ENCODE assay signal across 26 cellular contexts in the genomic region with DNA sequence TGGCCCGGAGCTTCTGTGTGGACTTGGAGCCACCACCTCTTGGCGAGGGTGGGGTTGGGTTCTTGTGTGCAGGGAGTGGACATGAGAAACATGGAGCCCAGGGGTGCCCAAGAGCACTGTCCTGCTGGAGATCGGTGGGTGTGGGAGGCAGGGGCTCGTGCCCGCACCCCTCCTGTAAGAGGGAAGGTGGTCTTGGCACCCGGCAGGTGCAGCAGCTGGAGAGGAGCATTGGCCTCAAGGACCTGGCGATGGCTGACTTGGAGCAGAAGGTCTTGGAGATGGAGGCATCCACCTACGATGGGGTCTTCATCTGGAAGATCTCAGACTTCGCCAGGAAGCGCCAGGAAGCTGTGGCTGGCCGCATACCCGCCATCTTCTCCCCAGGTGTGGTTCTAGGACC. TPM values are rescaled to one million over a fixed set of nuclear protein-coding genes. Genes with fewer than 3 reads are reported as not detected.
"Had no signal": no experiment of that assay in that cellular context is flagged by ENCODE, and none has a peak within 500 bp of the region (broad histone marks: within the 10 kb centered on the region; RNA-seq: fewer than 3 reads in every experiment).

No MANE protein-coding gene starts in this region.

- H3K27me3 ChIP-seq: breast epithelium, SJCRH30 had no signal

- H3K4me1 ChIP-seq: breast epithelium, SJCRH30 had no signal

- H3K4me3 ChIP-seq: breast epithelium, SJCRH30 had no signal

- H3K27ac Mint-ChIP-seq: activated CD4-positive, alpha-beta T cell treated with anti-CD3 and anti-CD28 coated beads for 36 hours; activated CD8-positive, alpha-beta T cell treated with anti-CD3 and anti-CD28 coated beads, Interleukin-2, amount 10 ng/mL, durations not matched to agents 7 days and 5 days; activated naive CD4-positive, alpha-beta T cell treated with anti-CD3 and anti-CD28 coated beads for 36 hours had no signal

- H3K27ac ChIP-seq: breast epithelium, SJCRH30, WERI-Rb-1 had no signal

- H3K4me3 Mint-ChIP-seq: activated CD4-positive, alpha-beta T cell treated with anti-CD3 and anti-CD28 coated beads for 36 hours; activated CD8-positive, alpha-beta T cell treated with anti-CD3 and anti-CD28 coated beads, Interleukin-2, amount 10 ng/mL, durations not matched to agents 7 days and 5 days; activated naive CD4-positive, alpha-beta T cell treated with anti-CD3 and anti-CD28 coated beads for 36 hours; central memory CD8-positive, alpha-beta T cell had no signal

- H3K27me3 Mint-ChIP-seq: activated CD4-positive, alpha-beta T cell treated with anti-CD3 and anti-CD28 coated beads for 36 hours; central memory CD8-positive, alpha-beta T cell had no signal

- H3K9me3 ChIP-seq: breast epithelium, SJCRH30, SK-N-SH had no signal

- H3K9me3 Mint-ChIP-seq: activated naive CD4-positive, alpha-beta T cell treated with anti-CD3 and anti-CD28 coated beads for 36 hours; central memory CD8-positive, alpha-beta T cell had no signal

- H3K36me3 ChIP-seq: breast epithelium had no signal

- ATAC-seq: activated CD4-positive, alpha-beta T cell treated with anti-CD3 and anti-CD28 coated beads for 36 hours; activated CD8-positive, alpha-beta T cell treated with anti-CD3 and anti-CD28 coated beads, Interleukin-2, amount 10 ng/mL, durations not matched to agents 7 days and 5 days; Panc1 had no signal

- DNase-seq: activated CD4-positive, alpha-beta T cell treated with anti-CD3 and anti-CD28 coated beads for 36 hours; activated CD4-positive, alpha-beta T cell treated with anti-CD3 and anti-CD28 coated beads, Interleukin-2, amount 50 U/mL, for 1 hour; activated CD8-positive, alpha-beta memory T cell treated with anti-CD3 and anti-CD28 coated beads, Interleukin-2, amount 50 U/mL, for 48 hours; activated CD8-positive, alpha-beta T cell treated with anti-CD3 and anti-CD28 coated beads, Interleukin-2, amount 10 ng/mL, durations not matched to agents 7 days and 5 days; activated effector memory CD4-positive, alpha-beta T cell treated with anti-CD3 and anti-CD28 coated beads, Interleukin-2, amount 50 U/mL, for 16 hours; activated naive CD4-positive, alpha-beta T cell treated with anti-CD3 and anti-CD28 coated beads for 36 hours; activated T-cell treated with anti-CD3 and anti-CD28 coated beads, Interleukin-2, amount 50 U/mL, for 1 hour; aorta; Karpas-422; MM.1S; NCI-H1105; NCI-H1436; NCI-H187; NCI-H2081; NCI-H510A treated with DMSO at 0.1 percent for 48 hours; NCI-H69; NK-92 treated with Interleukin-12 subunit alpha and Interleukin-12 subunit beta, amount 100 ng/mL, for 24 hours; OCI-M1; RPMI8226; SJCRH30; SK-N-SH; T-helper 1 cell; WERI-Rb-1 had no signal

RNA-seq across cellular contexts. Expression of a gene that starts 24.2 kb away (rescaled TPM):
- total RNA-seq: breast epithelium, SJCRH30 had no signal

RNA-seq across cellular contexts. Expression of a gene that starts 31.2 kb away (rescaled TPM):
- total RNA-seq: SJCRH30 had no signal
